In the genomic region with DNA sequence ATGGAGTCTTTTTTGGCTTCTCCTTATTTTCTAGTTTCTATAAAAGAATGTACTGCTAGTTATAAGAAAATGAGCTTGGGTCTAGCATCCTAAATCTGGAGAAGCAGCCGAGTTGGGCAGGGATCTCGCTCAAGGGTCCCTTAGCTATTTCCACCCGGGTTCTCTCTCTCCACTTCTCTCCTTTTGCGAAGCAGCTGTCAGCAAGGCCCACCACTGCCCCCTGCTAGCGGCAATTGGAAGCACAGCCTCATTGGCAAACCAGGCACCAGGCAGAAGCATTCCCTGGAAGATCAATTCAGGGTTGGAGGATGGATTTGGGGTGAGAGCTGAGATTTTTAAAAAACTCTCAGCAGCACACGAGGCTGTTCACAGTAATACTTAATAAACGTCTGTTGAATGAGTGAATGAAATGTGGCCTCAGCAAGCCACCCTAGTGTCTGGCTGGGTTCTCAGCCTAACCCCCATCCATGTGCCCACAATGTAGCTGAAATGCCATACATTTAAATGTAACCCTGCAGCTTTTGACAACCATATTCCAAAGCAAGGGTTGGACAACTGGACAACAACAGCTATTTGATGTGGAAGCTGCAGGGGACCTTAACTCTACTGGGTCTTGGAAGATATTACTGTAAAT, we compare ENCODE assay signal across 1 cellular context.
TF ChIP-seq lines count a peak whose summit lies in the region.

No MANE protein-coding gene starts in this region.

TF ChIP-seq in GM12878, 131 proteins besides CTCF, POLR2A, EP300 and RAD21 (continued from another document and continues in another):
- TF ChIP-seq YY1 (IDR thresholded peaks at IDR 0.05; ENCODE audit: low read depth, low read length) (peak; percentile 76), SMAD5 (IDR thresholded peaks at IDR 0.05; ENCODE audit: low read depth) (no peak), MTA3 (IDR thresholded peaks at IDR 0.05; ENCODE audit: borderline replicate concordance, low read length) (no peak), WRNIP1 (IDR thresholded peaks at IDR 0.05; ENCODE audit: borderline replicate concordance, low read depth, low read length) (no peak), CEBPB (IDR thresholded peaks at IDR 0.05; ENCODE audit: borderline replicate concordance in 1 of 2, low read depth in 2 of 2, low read length in 2 of 2) (no peak), IKZF1 (conservative IDR thresholded peaks at IDR 0.05) (peak; percentile 41), SP1 (IDR thresholded peaks at IDR 0.05; ENCODE audit: low read depth, low read length) (no peak), CHD4 (IDR thresholded peaks at IDR 0.05) (no peak), FOXM1 (IDR thresholded peaks at IDR 0.05; ENCODE audit: low read depth, low read length) (no peak), ZNF384 (IDR thresholded peaks at IDR 0.05; ENCODE audit: borderline replicate concordance, low read depth, low read length) (no peak), TBL1XR1 (IDR thresholded peaks at IDR 0.05; ENCODE audit: low read depth, low read length) (no peak), RAD51 (IDR thresholded peaks at IDR 0.05) (no peak), TCF3 (IDR thresholded peaks at IDR 0.05; ENCODE audit: borderline replicate concordance, insufficient read depth, low read depth, low read length) (no peak), RB1 (IDR thresholded peaks at IDR 0.05; ENCODE audit: borderline replicate concordance) (no peak), KAT2A (conservative IDR thresholded peaks at IDR 0.05; ENCODE audit: control insufficient read depth, low read depth, low read length) (no peak), ETV6 (conservative IDR thresholded peaks at IDR 0.05 in 1 of 2, IDR thresholded peaks at IDR 0.05 in 1 of 2; ENCODE audit: borderline replicate concordance in 1 of 2, low read depth in 1 of 2) (no peak), MYB (IDR thresholded peaks at IDR 0.05; ENCODE audit: borderline replicate concordance, low read depth, low read length) (no peak), TAF1 (IDR thresholded peaks at IDR 0.05; ENCODE audit: borderline replicate concordance, low read depth, low read length) (no peak), SRF (IDR thresholded peaks at IDR 0.05; ENCODE audit: low read depth in 2 of 2, low read length in 2 of 2) (no peak), SPI1 (IDR thresholded peaks at IDR 0.05; ENCODE audit: borderline replicate concordance, insufficient read depth, low read depth, low read length) (no peak; the same call in 1 of the 2 replicates), NBN (IDR thresholded peaks at IDR 0.05) (no peak), SIN3A (IDR thresholded peaks at IDR 0.05; ENCODE audit: low read depth, low read length) (no peak), RFX5 (IDR thresholded peaks at IDR 0.05; ENCODE audit: low read depth, low read length) (no peak), BRCA1 (IDR thresholded peaks at IDR 0.05; ENCODE audit: low read depth, low read length) (no peak), BACH1 (IDR thresholded peaks at IDR 0.05; ENCODE audit: borderline replicate concordance) (no peak), TARDBP (IDR thresholded peaks at IDR 0.05; ENCODE audit: borderline replicate concordance) (no peak), ZNF207 (IDR thresholded peaks at IDR 0.05; ENCODE audit: borderline replicate concordance) (no peak), SMARCA5 (IDR thresholded peaks at IDR 0.05) (peak; percentile 83; the same call in 1 of the 2 replicates), FOS (IDR thresholded peaks at IDR 0.05; ENCODE audit: borderline replicate concordance, extremely low read depth, insufficient read length) (no peak), ZNF274 (IDR thresholded peaks at IDR 0.05; ENCODE audit: insufficient read depth, insufficient read length) (no peak)
- TF ChIP-seq, protein P1, sequence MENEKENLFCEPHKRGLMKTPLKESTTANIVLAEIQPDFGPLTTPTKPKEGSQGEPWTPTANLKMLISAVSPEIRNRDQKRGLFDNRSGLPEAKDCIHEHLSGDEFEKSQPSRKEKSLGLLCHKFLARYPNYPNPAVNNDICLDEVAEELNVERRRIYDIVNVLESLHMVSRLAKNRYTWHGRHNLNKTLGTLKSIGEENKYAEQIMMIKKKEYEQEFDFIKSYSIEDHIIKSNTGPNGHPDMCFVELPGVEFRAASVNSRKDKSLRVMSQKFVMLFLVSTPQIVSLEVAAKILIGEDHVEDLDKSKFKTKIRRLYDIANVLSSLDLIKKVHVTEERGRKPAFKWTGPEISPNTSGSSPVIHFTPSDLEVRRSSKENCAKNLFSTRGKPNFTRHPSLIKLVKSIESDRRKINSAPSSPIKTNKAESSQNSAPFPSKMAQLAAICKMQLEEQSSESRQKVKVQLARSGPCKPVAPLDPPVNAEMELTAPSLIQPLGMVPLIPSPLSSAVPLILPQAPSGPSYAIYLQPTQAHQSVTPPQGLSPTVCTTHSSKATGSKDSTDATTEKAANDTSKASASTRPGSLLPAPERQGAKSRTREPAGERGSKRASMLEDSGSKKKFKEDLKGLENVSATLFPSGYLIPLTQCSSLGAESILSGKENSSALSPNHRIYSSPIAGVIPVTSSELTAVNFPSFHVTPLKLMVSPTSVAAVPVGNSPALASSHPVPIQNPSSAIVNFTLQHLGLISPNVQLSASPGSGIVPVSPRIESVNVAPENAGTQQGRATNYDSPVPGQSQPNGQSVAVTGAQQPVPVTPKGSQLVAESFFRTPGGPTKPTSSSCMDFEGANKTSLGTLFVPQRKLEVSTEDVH (IDR thresholded peaks at IDR 0.05; ENCODE audit: low read depth, partially characterized antibody): no peak
- TF ChIP-seq, protein P2, sequence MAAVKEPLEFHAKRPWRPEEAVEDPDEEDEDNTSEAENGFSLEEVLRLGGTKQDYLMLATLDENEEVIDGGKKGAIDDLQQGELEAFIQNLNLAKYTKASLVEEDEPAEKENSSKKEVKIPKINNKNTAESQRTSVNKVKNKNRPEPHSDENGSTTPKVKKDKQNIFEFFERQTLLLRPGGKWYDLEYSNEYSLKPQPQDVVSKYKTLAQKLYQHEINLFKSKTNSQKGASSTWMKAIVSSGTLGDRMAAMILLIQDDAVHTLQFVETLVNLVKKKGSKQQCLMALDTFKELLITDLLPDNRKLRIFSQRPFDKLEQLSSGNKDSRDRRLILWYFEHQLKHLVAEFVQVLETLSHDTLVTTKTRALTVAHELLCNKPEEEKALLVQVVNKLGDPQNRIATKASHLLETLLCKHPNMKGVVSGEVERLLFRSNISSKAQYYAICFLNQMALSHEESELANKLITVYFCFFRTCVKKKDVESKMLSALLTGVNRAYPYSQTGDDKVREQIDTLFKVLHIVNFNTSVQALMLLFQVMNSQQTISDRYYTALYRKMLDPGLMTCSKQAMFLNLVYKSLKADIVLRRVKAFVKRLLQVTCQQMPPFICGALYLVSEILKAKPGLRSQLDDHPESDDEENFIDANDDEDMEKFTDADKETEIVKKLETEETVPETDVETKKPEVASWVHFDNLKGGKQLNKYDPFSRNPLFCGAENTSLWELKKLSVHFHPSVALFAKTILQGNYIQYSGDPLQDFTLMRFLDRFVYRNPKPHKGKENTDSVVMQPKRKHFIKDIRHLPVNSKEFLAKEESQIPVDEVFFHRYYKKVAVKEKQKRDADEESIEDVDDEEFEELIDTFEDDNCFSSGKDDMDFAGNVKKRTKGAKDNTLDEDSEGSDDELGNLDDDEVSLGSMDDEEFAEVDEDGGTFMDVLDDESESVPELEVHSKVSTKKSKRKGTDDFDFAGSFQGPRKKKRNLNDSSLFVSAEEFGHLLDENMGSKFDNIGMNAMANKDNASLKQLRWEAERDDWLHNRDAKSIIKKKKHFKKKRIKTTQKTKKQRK (IDR thresholded peaks at IDR 0.05; ENCODE audit: low read depth, low read length): no peak
- TF ChIP-seq, protein P3, sequence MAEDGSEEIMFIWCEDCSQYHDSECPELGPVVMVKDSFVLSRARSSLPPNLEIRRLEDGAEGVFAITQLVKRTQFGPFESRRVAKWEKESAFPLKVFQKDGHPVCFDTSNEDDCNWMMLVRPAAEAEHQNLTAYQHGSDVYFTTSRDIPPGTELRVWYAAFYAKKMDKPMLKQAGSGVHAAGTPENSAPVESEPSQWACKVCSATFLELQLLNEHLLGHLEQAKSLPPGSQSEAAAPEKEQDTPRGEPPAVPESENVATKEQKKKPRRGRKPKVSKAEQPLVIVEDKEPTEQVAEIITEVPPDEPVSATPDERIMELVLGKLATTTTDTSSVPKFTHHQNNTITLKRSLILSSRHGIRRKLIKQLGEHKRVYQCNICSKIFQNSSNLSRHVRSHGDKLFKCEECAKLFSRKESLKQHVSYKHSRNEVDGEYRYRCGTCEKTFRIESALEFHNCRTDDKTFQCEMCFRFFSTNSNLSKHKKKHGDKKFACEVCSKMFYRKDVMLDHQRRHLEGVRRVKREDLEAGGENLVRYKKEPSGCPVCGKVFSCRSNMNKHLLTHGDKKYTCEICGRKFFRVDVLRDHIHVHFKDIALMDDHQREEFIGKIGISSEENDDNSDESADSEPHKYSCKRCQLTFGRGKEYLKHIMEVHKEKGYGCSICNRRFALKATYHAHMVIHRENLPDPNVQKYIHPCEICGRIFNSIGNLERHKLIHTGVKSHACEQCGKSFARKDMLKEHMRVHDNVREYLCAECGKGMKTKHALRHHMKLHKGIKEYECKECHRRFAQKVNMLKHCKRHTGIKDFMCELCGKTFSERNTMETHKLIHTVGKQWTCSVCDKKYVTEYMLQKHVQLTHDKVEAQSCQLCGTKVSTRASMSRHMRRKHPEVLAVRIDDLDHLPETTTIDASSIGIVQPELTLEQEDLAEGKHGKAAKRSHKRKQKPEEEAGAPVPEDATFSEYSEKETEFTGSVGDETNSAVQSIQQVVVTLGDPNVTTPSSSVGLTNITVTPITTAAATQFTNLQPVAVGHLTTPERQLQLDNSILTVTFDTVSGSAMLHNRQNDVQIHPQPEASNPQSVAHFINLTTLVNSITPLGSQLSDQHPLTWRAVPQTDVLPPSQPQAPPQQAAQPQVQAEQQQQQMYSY (CRISPR knock-in tag; IDR thresholded peaks at IDR 0.05): no peak
- TF ChIP-seq, protein P4, sequence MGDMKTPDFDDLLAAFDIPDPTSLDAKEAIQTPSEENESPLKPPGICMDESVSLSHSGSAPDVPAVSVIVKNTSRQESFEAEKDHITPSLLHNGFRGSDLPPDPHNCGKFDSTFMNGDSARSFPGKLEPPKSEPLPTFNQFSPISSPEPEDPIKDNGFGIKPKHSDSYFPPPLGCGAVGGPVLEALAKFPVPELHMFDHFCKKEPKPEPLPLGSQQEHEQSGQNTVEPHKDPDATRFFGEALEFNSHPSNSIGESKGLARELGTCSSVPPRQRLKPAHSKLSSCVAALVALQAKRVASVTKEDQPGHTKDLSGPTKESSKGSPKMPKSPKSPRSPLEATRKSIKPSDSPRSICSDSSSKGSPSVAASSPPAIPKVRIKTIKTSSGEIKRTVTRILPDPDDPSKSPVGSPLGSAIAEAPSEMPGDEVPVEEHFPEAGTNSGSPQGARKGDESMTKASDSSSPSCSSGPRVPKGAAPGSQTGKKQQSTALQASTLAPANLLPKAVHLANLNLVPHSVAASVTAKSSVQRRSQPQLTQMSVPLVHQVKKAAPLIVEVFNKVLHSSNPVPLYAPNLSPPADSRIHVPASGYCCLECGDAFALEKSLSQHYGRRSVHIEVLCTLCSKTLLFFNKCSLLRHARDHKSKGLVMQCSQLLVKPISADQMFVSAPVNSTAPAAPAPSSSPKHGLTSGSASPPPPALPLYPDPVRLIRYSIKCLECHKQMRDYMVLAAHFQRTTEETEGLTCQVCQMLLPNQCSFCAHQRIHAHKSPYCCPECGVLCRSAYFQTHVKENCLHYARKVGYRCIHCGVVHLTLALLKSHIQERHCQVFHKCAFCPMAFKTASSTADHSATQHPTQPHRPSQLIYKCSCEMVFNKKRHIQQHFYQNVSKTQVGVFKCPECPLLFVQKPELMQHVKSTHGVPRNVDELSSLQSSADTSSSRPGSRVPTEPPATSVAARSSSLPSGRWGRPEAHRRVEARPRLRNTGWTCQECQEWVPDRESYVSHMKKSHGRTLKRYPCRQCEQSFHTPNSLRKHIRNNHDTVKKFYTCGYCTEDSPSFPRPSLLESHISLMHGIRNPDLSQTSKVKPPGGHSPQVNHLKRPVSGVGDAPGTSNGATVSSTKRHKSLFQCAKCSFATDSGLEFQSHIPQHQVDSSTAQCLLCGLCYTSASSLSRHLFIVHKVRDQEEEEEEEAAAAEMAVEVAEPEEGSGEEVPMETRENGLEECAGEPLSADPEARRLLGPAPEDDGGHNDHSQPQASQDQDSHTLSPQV (IDR thresholded peaks at IDR 0.05): no peak
- TF ChIP-seq, protein P5, sequence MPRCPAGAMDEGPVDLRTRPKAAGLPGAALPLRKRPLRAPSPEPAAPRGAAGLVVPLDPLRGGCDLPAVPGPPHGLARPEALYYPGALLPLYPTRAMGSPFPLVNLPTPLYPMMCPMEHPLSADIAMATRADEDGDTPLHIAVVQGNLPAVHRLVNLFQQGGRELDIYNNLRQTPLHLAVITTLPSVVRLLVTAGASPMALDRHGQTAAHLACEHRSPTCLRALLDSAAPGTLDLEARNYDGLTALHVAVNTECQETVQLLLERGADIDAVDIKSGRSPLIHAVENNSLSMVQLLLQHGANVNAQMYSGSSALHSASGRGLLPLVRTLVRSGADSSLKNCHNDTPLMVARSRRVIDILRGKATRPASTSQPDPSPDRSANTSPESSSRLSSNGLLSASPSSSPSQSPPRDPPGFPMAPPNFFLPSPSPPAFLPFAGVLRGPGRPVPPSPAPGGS (IDR thresholded peaks at IDR 0.05; ENCODE audit: borderline replicate concordance, insufficient read depth, low read depth, low read length, poor library complexity, severe bottlenecking): no peak
- TF ChIP-seq, protein P6, sequence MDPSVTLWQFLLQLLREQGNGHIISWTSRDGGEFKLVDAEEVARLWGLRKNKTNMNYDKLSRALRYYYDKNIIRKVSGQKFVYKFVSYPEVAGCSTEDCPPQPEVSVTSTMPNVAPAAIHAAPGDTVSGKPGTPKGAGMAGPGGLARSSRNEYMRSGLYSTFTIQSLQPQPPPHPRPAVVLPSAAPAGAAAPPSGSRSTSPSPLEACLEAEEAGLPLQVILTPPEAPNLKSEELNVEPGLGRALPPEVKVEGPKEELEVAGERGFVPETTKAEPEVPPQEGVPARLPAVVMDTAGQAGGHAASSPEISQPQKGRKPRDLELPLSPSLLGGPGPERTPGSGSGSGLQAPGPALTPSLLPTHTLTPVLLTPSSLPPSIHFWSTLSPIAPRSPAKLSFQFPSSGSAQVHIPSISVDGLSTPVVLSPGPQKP (IDR thresholded peaks at IDR 0.05; ENCODE audit: low read depth, low read length): no peak
- TF ChIP-seq, protein P7, sequence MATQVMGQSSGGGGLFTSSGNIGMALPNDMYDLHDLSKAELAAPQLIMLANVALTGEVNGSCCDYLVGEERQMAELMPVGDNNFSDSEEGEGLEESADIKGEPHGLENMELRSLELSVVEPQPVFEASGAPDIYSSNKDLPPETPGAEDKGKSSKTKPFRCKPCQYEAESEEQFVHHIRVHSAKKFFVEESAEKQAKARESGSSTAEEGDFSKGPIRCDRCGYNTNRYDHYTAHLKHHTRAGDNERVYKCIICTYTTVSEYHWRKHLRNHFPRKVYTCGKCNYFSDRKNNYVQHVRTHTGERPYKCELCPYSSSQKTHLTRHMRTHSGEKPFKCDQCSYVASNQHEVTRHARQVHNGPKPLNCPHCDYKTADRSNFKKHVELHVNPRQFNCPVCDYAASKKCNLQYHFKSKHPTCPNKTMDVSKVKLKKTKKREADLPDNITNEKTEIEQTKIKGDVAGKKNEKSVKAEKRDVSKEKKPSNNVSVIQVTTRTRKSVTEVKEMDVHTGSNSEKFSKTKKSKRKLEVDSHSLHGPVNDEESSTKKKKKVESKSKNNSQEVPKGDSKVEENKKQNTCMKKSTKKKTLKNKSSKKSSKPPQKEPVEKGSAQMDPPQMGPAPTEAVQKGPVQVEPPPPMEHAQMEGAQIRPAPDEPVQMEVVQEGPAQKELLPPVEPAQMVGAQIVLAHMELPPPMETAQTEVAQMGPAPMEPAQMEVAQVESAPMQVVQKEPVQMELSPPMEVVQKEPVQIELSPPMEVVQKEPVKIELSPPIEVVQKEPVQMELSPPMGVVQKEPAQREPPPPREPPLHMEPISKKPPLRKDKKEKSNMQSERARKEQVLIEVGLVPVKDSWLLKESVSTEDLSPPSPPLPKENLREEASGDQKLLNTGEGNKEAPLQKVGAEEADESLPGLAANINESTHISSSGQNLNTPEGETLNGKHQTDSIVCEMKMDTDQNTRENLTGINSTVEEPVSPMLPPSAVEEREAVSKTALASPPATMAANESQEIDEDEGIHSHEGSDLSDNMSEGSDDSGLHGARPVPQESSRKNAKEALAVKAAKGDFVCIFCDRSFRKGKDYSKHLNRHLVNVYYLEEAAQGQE (IDR thresholded peaks at IDR 0.05; ENCODE audit: low read depth, low read length): no peak
